ENCODE assay signal across 7 cellular contexts in the genomic region with DNA sequence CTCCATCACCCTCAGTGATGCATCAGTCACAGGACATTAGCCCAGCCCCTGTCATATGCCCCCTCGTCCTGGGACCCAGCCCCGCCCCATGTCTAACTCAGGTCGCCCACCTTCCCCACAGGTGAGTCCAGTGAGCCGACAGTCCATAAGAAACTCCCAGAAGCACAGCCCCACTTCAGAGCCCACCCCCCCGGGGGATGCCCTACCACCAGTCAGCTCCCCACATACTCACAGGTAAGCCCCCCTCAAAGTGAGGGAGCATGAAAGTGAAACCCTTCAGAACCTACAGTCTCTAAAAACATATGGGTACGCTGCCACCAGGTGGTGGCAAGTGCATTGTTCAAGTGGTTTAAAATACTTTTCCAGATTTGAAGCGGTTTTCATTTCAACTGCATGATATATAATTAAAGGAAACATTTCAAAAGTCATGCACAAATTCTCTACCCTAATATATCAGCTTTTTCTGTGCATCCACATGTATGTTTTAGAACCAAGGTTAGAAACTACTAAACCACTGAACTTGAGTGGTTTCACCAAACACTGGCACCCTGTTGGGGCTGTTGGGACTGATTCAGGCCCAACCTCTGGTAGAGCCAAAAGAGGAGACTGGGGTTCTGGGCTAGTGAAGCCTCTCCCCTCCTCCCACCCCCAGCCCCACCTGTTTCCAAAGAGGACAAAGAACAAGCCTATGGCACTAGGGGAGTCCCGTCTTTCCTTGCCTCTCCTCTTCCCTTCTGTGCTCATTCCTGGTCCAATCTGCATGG. TPM values are rescaled to one million over a fixed set of nuclear protein-coding genes. Genes with fewer than 3 reads are reported as not detected.
A peak's percentile ranks its signal among the peaks of the same experiment; 100 is the strongest.
DNase-seq lines count a peak whose midpoint lies in the region; ATAC-seq and TF ChIP-seq lines count a peak whose summit lies in the region.

No MANE protein-coding gene starts in this region.

- no peak overlapping the region for H4K8ac ChIP-seq in mesenchymal stem cell (ENCODE audit: low read length)

- WGBS in mesenchymal stem cell = 79% methylated on average over 5 of the region's 8 CpGs

- ATAC-seq in DND-41 (ENCODE audit: insufficient read depth, low read depth) = peak; percentile 60
- ATAC-seq in T-helper 17 cell = no peak
- ATAC-seq in HG03432 (IDR thresholded peaks at IDR 0.05; ENCODE audit: unreplicated experiment) = no peak

- TF ChIP-seq CTCF in DND-41 (IDR thresholded peaks at IDR 0.05; ENCODE audit: borderline replicate concordance, extremely low read depth, low read length, poor library complexity, severe bottlenecking) = peak; percentile 76

- no peak overlapping the region for H2BK15ac ChIP-seq in mesenchymal stem cell (ENCODE audit: low read depth, poor library complexity, severe bottlenecking)

- H3K4me2 ChIP-seq in DND-41 (ENCODE audit: insufficient read depth, low read length) = no peak overlapping the region
- no peak overlapping the region for H3K4me2 ChIP-seq in mesenchymal stem cell (ENCODE audit: low read length, poor library complexity, severe bottlenecking)

- H3K4me1 Mint-ChIP-seq in T-helper 17 cell = peaks cover 12% of the 10 kb centered on the region

- H2BK5ac ChIP-seq in mesenchymal stem cell (ENCODE audit: low read depth, low read length, poor library complexity, severe bottlenecking) = no peak overlapping the region

- H3K27me3 ChIP-seq in DND-41 (ENCODE audit: insufficient read depth, low read length, poor library complexity) = no peaks in the 10 kb centered on the region
- no peaks in the 10 kb centered on the region for H3K27me3 ChIP-seq in mesenchymal stem cell (ENCODE audit: control insufficient read depth in 1 of 2, insufficient read depth in 1 of 2, low read length in 2 of 2)

- peaks cover 2% of the 10 kb centered on the region for H3K36me3 Mint-ChIP-seq in T-helper 17 cell (ENCODE audit: low read depth)

- H3K27ac Mint-ChIP-seq in T-helper 17 cell = peak overlapping the region; percentile 45

- H3K79me2 ChIP-seq in DND-41 (ENCODE audit: insufficient read depth, low read length) = no peaks in the 10 kb centered on the region

- in situ Hi-C loops in KBM-7 (cut with MboI; ENCODE audit: low pct_unique_long_range_greater_than_20kb, low sequenced_read_pairs) = no loop called here

- H2BK12ac ChIP-seq in mesenchymal stem cell (ENCODE audit: low read length in 2 of 2) = no peak overlapping the region

- no peak overlapping the region for H3K18ac ChIP-seq in mesenchymal stem cell (ENCODE audit: low read depth in 1 of 2, low read length in 2 of 2)

- no peak overlapping the region for H3K23ac ChIP-seq in mesenchymal stem cell (ENCODE audit: low read length in 2 of 2)

- H2AK5ac ChIP-seq in mesenchymal stem cell (ENCODE audit: low read length, severe bottlenecking) = peak overlapping the region; percentile 4

- H3K27me3 Mint-ChIP-seq in T-helper 17 cell = peaks cover 6% of the 10 kb centered on the region

- H3K4ac ChIP-seq in mesenchymal stem cell (ENCODE audit: low read depth in 1 of 2, low read length in 2 of 2) = no peak overlapping the region

- H3K9me3 ChIP-seq in DND-41 (ENCODE audit: insufficient read depth, low read length, severe bottlenecking) = no peaks in the 10 kb centered on the region
- no peaks in the 10 kb centered on the region for H3K9me3 ChIP-seq in T-helper 17 cell (ENCODE audit: control insufficient read depth, low read length, poor library complexity, severe bottlenecking)
- no peaks in the 10 kb centered on the region for H3K9me3 ChIP-seq in mesenchymal stem cell (ENCODE audit: control insufficient read depth, low read length)

- H3K4me3 Mint-ChIP-seq in T-helper 17 cell = peak overlapping the region; percentile 87

- H4K20me1 ChIP-seq in DND-41 (ENCODE audit: insufficient read depth, low read length) = peaks cover 15% of the 10 kb centered on the region

- peaks cover 24% of the 10 kb centered on the region for H3K79me1 ChIP-seq in mesenchymal stem cell (replicated peaks; ENCODE audit: low read length, poor library complexity, severe bottlenecking)

- peak; percentile 57 for DNase-seq in DND-41
- peak; percentile 30 for DNase-seq in KBM-7
- no peak for DNase-seq in T-helper 17 cell
- DNase-seq in cerebellum (ENCODE audit: low spot score) = peak; percentile 68
- DNase-seq in mesenchymal stem cell = peak; percentile 64
- no peak for DNase-seq in NCI-H226

- no peak overlapping the region for H2BK120ac ChIP-seq in mesenchymal stem cell (ENCODE audit: low read depth, low read length)

- no peak overlapping the region for H4K91ac ChIP-seq in mesenchymal stem cell (ENCODE audit: low read length)

- H3K9ac ChIP-seq in DND-41 (ENCODE audit: low read depth, low read length) (no peak overlapping the region), mesenchymal stem cell (ENCODE audit: low read length) (no peak overlapping the region)

- no peak overlapping the region for H3K14ac ChIP-seq in mesenchymal stem cell (ENCODE audit: low read length in 2 of 2)

- H2AFZ ChIP-seq in DND-41 (ENCODE audit: low read depth, low read length) (no peak overlapping the region), mesenchymal stem cell (ENCODE audit: low read depth, low read length) (no peak overlapping the region)

- H3K4me3 ChIP-seq in DND-41 (ENCODE audit: low read depth in 1 of 2, low read length in 2 of 2) = no peak overlapping the region
- no peak overlapping the region for H3K4me3 ChIP-seq in mesenchymal stem cell (ENCODE audit: insufficient read depth in 1 of 2, low read depth in 1 of 2, low read length in 2 of 2)

- no peak overlapping the region for H3K27ac ChIP-seq in DND-41 (ENCODE audit: low read length)
- H3K27ac ChIP-seq in mesenchymal stem cell (ENCODE audit: low read length, poor library complexity, severe bottlenecking) = no peak overlapping the region

- H3K36me3 ChIP-seq in DND-41 (ENCODE audit: insufficient read depth, low read length) = no peaks in the 10 kb centered on the region
- H3K36me3 ChIP-seq in mesenchymal stem cell (ENCODE audit: control insufficient read depth in 1 of 2, insufficient read depth in 2 of 2, low read depth in 1 of 2, low read length in 2 of 2) = peaks cover 29 to 87% of the 10 kb centered on the region in 2 experiments

- peaks cover 7% of the 10 kb centered on the region for H3K4me1 ChIP-seq in DND-41 (ENCODE audit: insufficient read depth, low read length)
- H3K4me1 ChIP-seq in mesenchymal stem cell (ENCODE audit: control insufficient read depth, insufficient read depth, low read depth, low read length) = peaks cover 49% of the 10 kb centered on the region

RNA-seq across cellular contexts. Expression of gene EPS8L2, which starts 17.3 kb away (rescaled TPM):
- total RNA-seq in T-helper 17 cell = 10 to 100 TPM in 1 of 2 donors, 1 to 10 TPM in 1; 6.8 to 11.7 TPM
- total RNA-seq in cerebellum = 6.8 TPM
- 16.2 TPM for polyA plus RNA-seq in mesenchymal stem cell (2013, experiment 1 of 2)
- 17.4 TPM for polyA plus RNA-seq in mesenchymal stem cell (2013, experiment 2 of 2)

RNA-seq across cellular contexts. Expression of gene TALDO1, which starts 24.0 kb away (rescaled TPM):
- total RNA-seq in T-helper 17 cell (100 to 1,000 TPM in 1 of 2 donors, 10 to 100 TPM in 1; 60.4 to 102 TPM), cerebellum (52.0 TPM)
- polyA plus RNA-seq in mesenchymal stem cell (2013, experiment 1 of 2) = 215 TPM
- polyA plus RNA-seq in mesenchymal stem cell (2013, experiment 2 of 2) = 211 TPM

RNA-seq across cellular contexts. Expression of gene TMEM80, which starts 27.7 kb away (rescaled TPM):
- total RNA-seq in T-helper 17 cell = 10 to 100 TPM; 20.8 to 21.3 TPM
- total RNA-seq in cerebellum = 11.1 TPM
- 13.4 TPM for polyA plus RNA-seq in mesenchymal stem cell (2013, experiment 1 of 2)
- polyA plus RNA-seq in mesenchymal stem cell (2013, experiment 2 of 2) = 15.6 TPM

RNA-seq across cellular contexts. Expression of gene DEAF1, which starts 28.3 kb away (rescaled TPM):
- total RNA-seq in T-helper 17 cell = 10 to 100 TPM; 55.3 to 77.1 TPM
- 61.0 TPM for total RNA-seq in cerebellum
- 21.2 TPM for polyA plus RNA-seq in mesenchymal stem cell (2013, experiment 1 of 2)
- 20.6 TPM for polyA plus RNA-seq in mesenchymal stem cell (2013, experiment 2 of 2)

RNA-seq across cellular contexts. Expression of gene GATD1, which starts 54.0 kb away (rescaled TPM):
- total RNA-seq in T-helper 17 cell (10 to 100 TPM; 36.7 to 44.3 TPM), cerebellum (44.0 TPM)
- 50.4 TPM for polyA plus RNA-seq in mesenchymal stem cell (2013, experiment 1 of 2)
- polyA plus RNA-seq in mesenchymal stem cell (2013, experiment 2 of 2) = 43.7 TPM

Comparison
In these comparisons a context has a peak if more than half of its experiments do, and no peak if none do; other contexts are left out.
1. DNase-seq: peak in DND-41 (single experiment), KBM-7 (single experiment), cerebellum (single experiment) and mesenchymal stem cell (single experiment); none in T-helper 17 cell (0 of 3) and NCI-H226 (single experiment).